In the genomic region with DNA sequence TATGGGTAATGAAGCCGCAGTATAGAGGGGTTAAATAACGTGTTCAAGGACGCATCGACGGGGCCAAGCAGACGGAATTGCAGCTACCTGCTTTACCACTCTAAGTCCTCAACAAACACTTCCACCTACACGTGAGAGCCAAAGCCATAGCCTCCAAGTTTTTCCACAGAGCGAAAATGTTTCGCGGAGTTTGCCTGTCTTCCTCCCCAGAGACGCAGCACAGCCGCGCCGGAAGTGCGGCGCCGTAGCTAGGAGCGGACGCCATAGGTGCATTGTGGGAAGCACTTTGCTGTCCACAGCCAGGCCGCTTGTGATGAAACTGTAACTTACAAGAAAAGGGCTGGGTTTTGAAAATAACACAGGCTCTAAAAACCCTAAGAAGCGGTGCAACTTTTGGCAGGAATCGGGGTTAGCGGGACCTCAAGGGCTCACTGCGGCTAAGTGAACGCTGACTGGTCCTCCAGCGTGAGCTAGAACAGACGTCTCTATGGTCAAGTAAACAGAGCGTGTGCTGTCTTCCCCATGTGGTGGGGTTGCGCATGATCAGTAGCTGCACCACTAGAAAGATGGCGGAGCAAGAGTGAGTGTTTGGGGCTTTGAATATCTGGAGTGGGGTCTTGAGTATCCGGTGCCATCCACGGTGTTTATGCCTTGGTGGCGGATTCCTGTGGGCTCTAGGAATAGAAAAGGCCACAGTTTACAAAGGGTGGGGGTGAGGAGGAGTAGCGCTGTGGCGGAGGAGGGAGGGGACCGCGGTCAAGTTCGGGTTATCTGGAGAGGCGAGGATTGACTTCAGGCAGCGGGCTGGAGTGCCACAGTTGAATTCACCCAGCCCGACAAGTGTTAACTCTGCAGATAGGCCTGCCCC, we compare ENCODE assay signal across 8 cellular contexts. TPM values are rescaled to one million over a fixed set of nuclear protein-coding genes. Genes with fewer than 3 reads are reported as not detected.
DNase-seq lines count a peak whose midpoint lies in the region; TF ChIP-seq lines count a peak whose summit lies in the region.

Gene RPL7L1 (plus strand): TSS at position 245 of the 868 bp plus-strand sequence. CDS start 295 bp downstream, at position 540.

- peaks cover 8% of the 10 kb centered on the region; the same call in 1 of the 2 replicates for H3K79me2 ChIP-seq in H9 (ENCODE audit: insufficient read depth, low read length)

- H2BK5ac ChIP-seq in H9 (ENCODE audit: insufficient read length, low read length): peak within 1 kb of the TSS; percentile 46

- H4K91ac ChIP-seq in H9 (ENCODE audit: insufficient read length, low read depth, low read length): no peak within 1 kb of the TSS

- in situ Hi-C loops in G401 (cut with HindIII; ENCODE audit: low sequenced_read_pairs): no loop called here

- H3K36me3 ChIP-seq in stomach smooth muscle (ENCODE audit: control insufficient read depth in 2 of 2, insufficient read depth in 2 of 2, low read length in 2 of 2): peaks cover 15 to 17% of the 10 kb centered on the region in 2 donors

- no CpG with 5 or more reads among the region's 41 CpGs for WGBS in H9 (ENCODE audit: extremely low coverage, insufficient read length, low lambda C conversion rate)

- H3K27ac Mint-ChIP-seq in H9: peak within 1 kb of the TSS; percentile 99 to 100 (median 100)
- H3K27ac Mint-ChIP-seq in neural crest cell (ENCODE audit: unreplicated experiment): peak within 1 kb of the TSS; percentile 100

- H3K27me3 ChIP-seq in H9 (ENCODE audit: insufficient read depth, low read length) (no peaks in the 10 kb centered on the region), stomach smooth muscle (ENCODE audit: control insufficient read depth in 1 of 2, insufficient read depth in 2 of 2, low read length in 2 of 2) (no peaks in the 10 kb centered on the region)

- H3K23ac ChIP-seq in H9 (ENCODE audit: insufficient read length, low read depth, low read length): no peak within 1 kb of the TSS

- H3K18ac ChIP-seq in H9 (ENCODE audit: insufficient read length, low read depth, low read length): peak within 1 kb of the TSS; percentile 97

- peaks cover 0 to 4% of the 10 kb centered on the region in 2 experiments; a peak in 1 of 4 replicates for H3K4me1 Mint-ChIP-seq in H9
- peaks cover 18% of the 10 kb centered on the region for H3K4me1 Mint-ChIP-seq in neural crest cell

- H2AFZ ChIP-seq in H9 (ENCODE audit: low read length): peak within 1 kb of the TSS; percentile 26

- DNase-seq in G401 (ENCODE audit: low spot score) (peak; percentile 95), H9 (peak; percentile 90), M059J (ENCODE audit: low read depth) (peak; percentile 92), SHP77 treated with DMSO at 0.1 percent for 48 hours (lab: John Stamatoyannopoulos, UW) (peak; percentile 94), fibroblast of villous mesenchyme (ENCODE audit: low read depth) (peak; percentile 90), neural crest cell (ENCODE audit: low read depth, low spot score) (peak; percentile 68)
- peak; percentile 93 for DNase-seq in activated effector memory CD4-positive, alpha-beta T cell treated with anti-CD3 and anti-CD28 coated beads, Interleukin-2, amount 50 U/mL, for 16 hours

- no peak within 1 kb of the TSS for H2AK5ac ChIP-seq in H9 (ENCODE audit: insufficient read length, low read length)

- H3T11ph ChIP-seq in H9 (ENCODE audit: low read length): no peak within 1 kb of the TSS

- no peaks in the 10 kb centered on the region for H4K20me1 ChIP-seq in H9 (ENCODE audit: control insufficient read depth, insufficient read depth, insufficient read length)

- H2BK20ac ChIP-seq in H9 (ENCODE audit: low read depth, low read length, poor library complexity, severe bottlenecking): no peak within 1 kb of the TSS

- no peak within 1 kb of the TSS for H2BK15ac ChIP-seq in H9 (ENCODE audit: low read depth, low read length)

- H3K4me3 Mint-ChIP-seq in H9 (peak within 1 kb of the TSS; percentile 100), neural crest cell (peak within 1 kb of the TSS; percentile 99)

- peak within 1 kb of the TSS; percentile 85 for H3K4me3 ChIP-seq in fibroblast of villous mesenchyme (ENCODE audit: low read depth, low read length)
- H3K4me3 ChIP-seq in stomach smooth muscle (ENCODE audit: low read length in 2 of 2): peak within 1 kb of the TSS; percentile 77 to 96

- peaks cover 10% of the 10 kb centered on the region for H3K79me1 ChIP-seq in H9 (ENCODE audit: insufficient read depth, low read depth, low read length, poor library complexity, severe bottlenecking)

- no peak within 1 kb of the TSS for H2BK12ac ChIP-seq in H9 (ENCODE audit: insufficient read length, low read depth, low read length)

- H3K4me2 ChIP-seq in H9 (ENCODE audit: insufficient read depth, insufficient read length, low read length): peak within 1 kb of the TSS; percentile 82

- H4K8ac ChIP-seq in H9 (replicated peaks; ENCODE audit: insufficient read length, low read depth, low read length): peak within 1 kb of the TSS; percentile 38

- H3K4me1 ChIP-seq in H9 (ENCODE audit: insufficient read depth, low read length): no peaks in the 10 kb centered on the region
- H3K4me1 ChIP-seq in stomach smooth muscle (ENCODE audit: control insufficient read depth, insufficient read depth, low read length): peaks cover 18% of the 10 kb centered on the region

- H3K9ac ChIP-seq in H9 (ENCODE audit: extremely low read depth, insufficient read length, low read length) (peak within 1 kb of the TSS; percentile 93), stomach smooth muscle (ENCODE audit: low read length in 2 of 2) (peak within 1 kb of the TSS; percentile 90 to 99)

- peaks cover 20 to 40% (median 28%) of the 10 kb centered on the region in 3 experiments; a peak in 6 of 7 replicates for H3K36me3 Mint-ChIP-seq in H9 (ENCODE audit: insufficient read depth in 1 of 3, low read depth in 3 of 3)
- peaks cover 17% of the 10 kb centered on the region for H3K36me3 Mint-ChIP-seq in neural crest cell (ENCODE audit: low read depth)

- H3K27ac ChIP-seq in H9 (ENCODE audit: insufficient read length, low read depth, low read length): peak within 1 kb of the TSS; percentile 69
- peak within 1 kb of the TSS; percentile 95 for H3K27ac ChIP-seq in stomach smooth muscle (ENCODE audit: low read length)

- H3K27me3 Mint-ChIP-seq in H9 (ENCODE audit: low read depth) (no peaks in the 10 kb centered on the region), neural crest cell (ENCODE audit: low read depth) (no peaks in the 10 kb centered on the region)

- H3K9me3 ChIP-seq in H9 (ENCODE audit: control insufficient read depth, low read depth, low read length): no peaks in the 10 kb centered on the region
- H3K9me3 ChIP-seq in stomach smooth muscle (ENCODE audit: control insufficient read depth in 2 of 2, low read length in 2 of 2): no peaks in the 10 kb centered on the region

- peak within 1 kb of the TSS; percentile 91 for H2BK120ac ChIP-seq in H9 (ENCODE audit: low read depth, low read length, poor library complexity, severe bottlenecking)

- peak within 1 kb of the TSS; percentile 65 for H4K5ac ChIP-seq in H9 (ENCODE audit: insufficient read length, low read depth, low read length)

- H3K9me3 Mint-ChIP-seq in H9: no peaks in the 10 kb centered on the region
- no peaks in the 10 kb centered on the region for H3K9me3 Mint-ChIP-seq in neural crest cell

- peak within 1 kb of the TSS; percentile 93 for H3K14ac ChIP-seq in H9 (ENCODE audit: insufficient read depth, low read length)

- H3K23me2 ChIP-seq in H9 (ENCODE audit: insufficient read length, low read depth, low read length, poor library complexity, severe bottlenecking): peaks cover 7% of the 10 kb centered on the region

- peak within 1 kb of the TSS; percentile 58; the same call in 1 of the 2 replicates for H3K4ac ChIP-seq in H9 (ENCODE audit: low read depth, low read length)

- TF ChIP-seq CTCF in H9 (conservative IDR thresholded peaks at IDR 0.05) (no peak), fibroblast of villous mesenchyme (IDR thresholded peaks at IDR 0.05; ENCODE audit: insufficient read depth, low read depth, low read length) (no peak), neural crest cell (conservative IDR thresholded peaks at IDR 0.05) (peak; percentile 29)

- peak within 1 kb of the TSS; percentile 50 for H3K56ac ChIP-seq in H9 (ENCODE audit: insufficient read length, low read depth, low read length)

RNA-seq across cellular contexts. Expression of gene RPL7L1, which starts in this region (rescaled TPM):
- 120 and 159 TPM in 2 replicates for total RNA-seq in G401 (2014; rRNA removed; shearing (Covaris generic))
- total RNA-seq in H9 (2021) (126 and 130 TPM in 2 replicates), fibroblast of villous mesenchyme (117 and 157 TPM in 2 replicates), neural crest cell (103 and 105 TPM in 2 replicates)
- 174 and 187 TPM in 2 replicates for total RNA-seq in M059J (2014; rRNA removed; shearing (Covaris generic))

Comparison
In these comparisons a context has a peak if more than half of its experiments do, and no peak if none do; other contexts are left out.
1. Peak in every context shown above with its lines: DNase-seq, H3K4me3 ChIP-seq and H3K27ac ChIP-seq.